9 cellular contexts compared by ENCODE assay signal in genomic region chr2:103815732-103816131, GRCh38.
"Had no signal": no experiment of that assay in that cellular context is flagged by ENCODE, and none has a peak within 500 bp of the region (broad histone marks: within the 10 kb centered on the region; RNA-seq: fewer than 3 reads in every experiment).

No MANE protein-coding gene starts in this region.

- H3K27ac ChIP-seq: GM23248, KMS-11 had no signal

- DNase-seq: GM23248, GOT3, H9, HCEC 1CT, Karpas-422, KBM-7 had no signal

- H3K9ac ChIP-seq: GM23248, KMS-11 had no signal

- H3K4me2 ChIP-seq: KMS-11 had no signal

- H3K4me3 ChIP-seq: GM23248 had no signal

- FAIRE-seq: H54, HTR-8/SVneo had no signal

- H2AFZ ChIP-seq: GM23248 had no signal
